In the genomic region with DNA sequence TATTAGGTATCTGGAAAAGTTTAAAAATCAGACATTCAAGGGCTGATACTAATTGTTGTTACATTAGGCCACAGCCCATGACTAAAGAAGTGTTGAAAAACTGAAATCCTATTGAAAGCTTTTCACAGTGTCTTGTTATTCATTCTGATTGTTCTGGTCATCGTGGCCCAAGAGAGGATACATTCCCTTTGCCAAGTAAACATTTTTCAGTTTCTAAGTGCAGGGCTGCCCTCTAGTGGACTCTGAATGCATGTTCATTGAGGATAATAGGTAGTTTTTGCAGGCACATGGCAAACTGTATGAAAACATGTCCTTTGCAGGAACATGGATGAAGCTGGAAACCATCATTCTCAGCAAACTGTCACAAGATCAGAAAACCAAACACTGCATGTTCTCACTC, we compare ENCODE assay signal across 8 cellular contexts.
A peak's percentile ranks its signal among the peaks of the same experiment; 100 is the strongest.
DNase-seq lines count a peak whose midpoint lies in the region; ATAC-seq and TF ChIP-seq lines count a peak whose summit lies in the region.

No MANE protein-coding gene starts in this region.

- H3K23ac ChIP-seq in mesenchymal stem cell (ENCODE audit: low read length in 2 of 2), result no peak overlapping the region

- H3K4me3 ChIP-seq in GM12864 (ENCODE audit: low read depth, low read length), result no peak overlapping the region
- no peak overlapping the region for H3K4me3 ChIP-seq in astrocyte of the spinal cord (ENCODE audit: low read depth, low read length)
- no peak overlapping the region for H3K4me3 ChIP-seq in mesenchymal stem cell (ENCODE audit: insufficient read depth in 1 of 2, low read depth in 1 of 2, low read length in 2 of 2)

- H3K18ac ChIP-seq in mesenchymal stem cell (ENCODE audit: low read depth in 1 of 2, low read length in 2 of 2), result no peak overlapping the region

- H4K8ac ChIP-seq in mesenchymal stem cell (ENCODE audit: low read length), result no peak overlapping the region

- in situ Hi-C loops in astrocyte of the spinal cord (cut with HindIII; ENCODE audit: low sequenced_read_pairs), result no loop called here

- H3K79me1 ChIP-seq in mesenchymal stem cell (replicated peaks; ENCODE audit: low read length, poor library complexity, severe bottlenecking), result no peaks in the 10 kb centered on the region

- H2BK5ac ChIP-seq in mesenchymal stem cell (ENCODE audit: low read depth, low read length, poor library complexity, severe bottlenecking), result no peak overlapping the region

- H3K9ac ChIP-seq in mesenchymal stem cell (ENCODE audit: low read length), result no peak overlapping the region

- no peak overlapping the region for H2BK15ac ChIP-seq in mesenchymal stem cell (ENCODE audit: low read depth, poor library complexity, severe bottlenecking)

- H2BK12ac ChIP-seq in mesenchymal stem cell (ENCODE audit: low read length in 2 of 2), result no peak overlapping the region

- H3K9me3 ChIP-seq in mesenchymal stem cell (ENCODE audit: control insufficient read depth, low read length), result peaks cover 25% of the 10 kb centered on the region

- TF ChIP-seq CTCF in GM12864 (IDR thresholded peaks at IDR 0.05; ENCODE audit: low read depth, low read length, missing control alignments) (peak; percentile 61), astrocyte of the spinal cord (IDR thresholded peaks at IDR 0.05; ENCODE audit: low read depth, low read length) (peak; percentile 44)

- no peak for ATAC-seq in HG02870 (IDR thresholded peaks at IDR 0.05; ENCODE audit: unreplicated experiment)
- no peak for ATAC-seq in HG03432 (IDR thresholded peaks at IDR 0.05; ENCODE audit: unreplicated experiment)

- no peaks in the 10 kb centered on the region for H3K36me3 ChIP-seq in mesenchymal stem cell (ENCODE audit: control insufficient read depth in 1 of 2, insufficient read depth in 2 of 2, low read depth in 1 of 2, low read length in 2 of 2)

- no peak overlapping the region for H2BK120ac ChIP-seq in mesenchymal stem cell (ENCODE audit: low read depth, low read length)

- no peak overlapping the region for H3K27ac ChIP-seq in mesenchymal stem cell (ENCODE audit: low read length, poor library complexity, severe bottlenecking)
- no peak overlapping the region for H3K27ac ChIP-seq in substantia nigra (ENCODE audit: low read depth, low read length, poor library complexity, severe bottlenecking)

- H3K4me2 ChIP-seq in mesenchymal stem cell (ENCODE audit: low read length, poor library complexity, severe bottlenecking), result no peak overlapping the region

- no peaks in the 10 kb centered on the region for H3K4me1 ChIP-seq in mesenchymal stem cell (ENCODE audit: control insufficient read depth, insufficient read depth, low read depth, low read length)

- H4K91ac ChIP-seq in mesenchymal stem cell (ENCODE audit: low read length), result no peak overlapping the region

- no peak overlapping the region for H2AFZ ChIP-seq in mesenchymal stem cell (ENCODE audit: low read depth, low read length)

- 46% methylated on average over 1 of the region's 1 CpG for WGBS in mesenchymal stem cell

- no peak overlapping the region for H3K14ac ChIP-seq in mesenchymal stem cell (ENCODE audit: low read length in 2 of 2)

- peaks cover 0 to 2% of the 10 kb centered on the region in 2 experiments for H3K27me3 ChIP-seq in mesenchymal stem cell (ENCODE audit: control insufficient read depth in 1 of 2, insufficient read depth in 1 of 2, low read length in 2 of 2)

- DNase-seq in AML-193 (lab: John Stamatoyannopoulos, UW) (peak; percentile 53 to 71), GM12864 (ENCODE audit: low read depth) (peak; percentile 21), NCI-H2029 (lab: John Stamatoyannopoulos, UW) (peak; percentile 39), astrocyte of the spinal cord (ENCODE audit: low read depth, low spot score) (peak; percentile 38), mesenchymal stem cell (peak; percentile 30), substantia nigra (lab: John Stamatoyannopoulos, UW) (no peak)

- no peak overlapping the region for H3K4ac ChIP-seq in mesenchymal stem cell (ENCODE audit: low read depth in 1 of 2, low read length in 2 of 2)

- no peak overlapping the region for H2AK5ac ChIP-seq in mesenchymal stem cell (ENCODE audit: low read length, severe bottlenecking)

Comparison
In these comparisons a context has a peak if more than half of its experiments do, and no peak if none do; other contexts are left out.
1. DNase-seq: peak in AML-193 (2 of 2), GM12864 (single experiment), NCI-H2029 (single experiment), astrocyte of the spinal cord (single experiment) and mesenchymal stem cell (single experiment); none in substantia nigra (0 of 49).